ENCODE assay signal across 18 cellular contexts in genomic region chr14:92380131-92380530, GRCh38. TPM values are rescaled to one million over a fixed set of nuclear protein-coding genes. Genes with fewer than 3 reads are reported as not detected.
DNase-seq lines count a peak whose midpoint lies in the region; ATAC-seq and TF ChIP-seq lines count a peak whose summit lies in the region.
"Had no signal": no experiment of that assay in that cellular context is flagged by ENCODE, and none has a peak within 500 bp of the region (broad histone marks: within the 10 kb centered on the region; RNA-seq: fewer than 3 reads in every experiment).

No MANE protein-coding gene starts in this region.

- no peak overlapping the region for H2AFZ ChIP-seq in H9 (ENCODE audit: low read length)
- H2AFZ ChIP-seq in neural progenitor cell (replicated peaks) = peak overlapping the region; percentile 47

- H4K20me1 ChIP-seq in H9 (ENCODE audit: control insufficient read depth, insufficient read depth, insufficient read length) (no peaks in the 10 kb centered on the region), neural progenitor cell (ENCODE audit: low read depth) (no peaks in the 10 kb centered on the region)
- H4K20me1 ChIP-seq: BLaER1 treated with 17β-estradiol and CSF1 and Interleukin-3, amounts not matched to agents 10 nM and 100 nM had no signal

- no CpG with 5 or more reads among the region's 10 CpGs for WGBS in H9 (ENCODE audit: extremely low coverage, insufficient read length, low lambda C conversion rate)

- no peak overlapping the region for H3T11ph ChIP-seq in H9 (ENCODE audit: low read length)

- DNase-seq in H9 (no peak), neural progenitor cell (ENCODE audit: low spot score) (peak; percentile 55), brain microvascular endothelial cell (no peak)
- no peak for DNase-seq in stimulated activated effector memory CD8-positive, alpha-beta T cell treated with anti-CD3 and anti-CD28 coated beads, Interleukin-12 subunit alpha, Interleukin-12 subunit beta, amount 100 ng/mL, for 72 hours (ENCODE audit: low spot score in 2 of 2)
- no peak for DNase-seq in activated naive CD4-positive, alpha-beta T cell (lab: John Stamatoyannopoulos, UW)
- DNase-seq in central memory CD4-positive, alpha-beta T cell = no peak
- DNase-seq: 8988T; Calu3; CD8-positive, alpha-beta T cell; DMS79 treated with DMSO at 0.1 percent for 48 hours; GF-D8 had no signal

- H3K23ac ChIP-seq in H9 (ENCODE audit: insufficient read length, low read depth, low read length) = no peak overlapping the region

- H3K4me3 ChIP-seq in neural progenitor cell = no peak overlapping the region
- H3K4me3 ChIP-seq in brain microvascular endothelial cell (ENCODE audit: low read depth, low read length) = no peak overlapping the region
- H3K4me3 ChIP-seq: BLaER1 treated with 17β-estradiol and CSF1 and Interleukin-3, amounts not matched to agents 10 nM and 100 nM; GM12878; HAP-1 had no signal

- no peak overlapping the region for H2AK5ac ChIP-seq in H9 (ENCODE audit: insufficient read length, low read length)

- no peak overlapping the region for H2BK5ac ChIP-seq in H9 (ENCODE audit: insufficient read length, low read length)

- no peak overlapping the region for H3K4me2 ChIP-seq in H9 (ENCODE audit: insufficient read depth, insufficient read length, low read length)
- H3K4me2 ChIP-seq in neural progenitor cell = no peak overlapping the region
- H3K4me2 ChIP-seq: BLaER1 treated with 17β-estradiol and CSF1 and Interleukin-3, amounts not matched to agents 10 nM and 100 nM had no signal

- no peaks in the 10 kb centered on the region for H3K36me3 ChIP-seq in neural progenitor cell
- H3K36me3 ChIP-seq in brain microvascular endothelial cell (replicated peaks) = no peaks in the 10 kb centered on the region
- H3K36me3 ChIP-seq: BLaER1 treated with 17β-estradiol and CSF1 and Interleukin-3, amounts not matched to agents 10 nM and 100 nM; HAP-1 had no signal

- no peak overlapping the region for H4K5ac ChIP-seq in H9 (ENCODE audit: insufficient read length, low read depth, low read length)

- no peaks in the 10 kb centered on the region for H3F3A ChIP-seq in neural progenitor cell (ENCODE audit: low read depth)

- H3K4me1 ChIP-seq in H9 (ENCODE audit: insufficient read depth, low read length) (no peaks in the 10 kb centered on the region), neural progenitor cell (no peaks in the 10 kb centered on the region)
- H3K4me1 ChIP-seq: HAP-1 had no signal

- H3K4me3 Mint-ChIP-seq in H9 = no peak overlapping the region
- no peak overlapping the region for H3K4me3 Mint-ChIP-seq in brain
- H3K4me3 Mint-ChIP-seq in neural progenitor cell = no peak overlapping the region
- no peak overlapping the region for H3K4me3 Mint-ChIP-seq in stimulated activated effector memory CD8-positive, alpha-beta T cell treated with anti-CD3 and anti-CD28 coated beads, Interleukin-12 subunit alpha, Interleukin-12 subunit beta, amount 100 ng/mL, for 72 hours
- H3K4me3 Mint-ChIP-seq: B cell; CD8-positive, alpha-beta T cell had no signal

- no peak overlapping the region for H3K14ac ChIP-seq in H9 (ENCODE audit: insufficient read depth, low read length)

- in situ Hi-C loops in brain microvascular endothelial cell (cut with HindIII; ENCODE audit: low pct_ligation_motif_present, low sequenced_read_pairs) = no loop called here

- H2BK12ac ChIP-seq in H9 (ENCODE audit: insufficient read length, low read depth, low read length) = no peak overlapping the region

- no peak overlapping the region for H2BK120ac ChIP-seq in H9 (ENCODE audit: low read depth, low read length, poor library complexity, severe bottlenecking)

- H3K4me1 Mint-ChIP-seq in H9 (peaks cover 14 to 30% of the 10 kb centered on the region in 2 experiments), brain (peaks cover 21% of the 10 kb centered on the region), neural progenitor cell (peaks cover 10% of the 10 kb centered on the region)
- H3K4me1 Mint-ChIP-seq in stimulated activated effector memory CD8-positive, alpha-beta T cell treated with anti-CD3 and anti-CD28 coated beads, Interleukin-12 subunit alpha, Interleukin-12 subunit beta, amount 100 ng/mL, for 72 hours = peaks cover 7% of the 10 kb centered on the region
- H3K4me1 Mint-ChIP-seq: B cell had no signal

- H3K79me1 ChIP-seq in H9 (ENCODE audit: insufficient read depth, low read depth, low read length, poor library complexity, severe bottlenecking) = no peaks in the 10 kb centered on the region

- H3K9me3 ChIP-seq in H9 (ENCODE audit: control insufficient read depth, low read depth, low read length) = no peaks in the 10 kb centered on the region
- no peaks in the 10 kb centered on the region for H3K9me3 ChIP-seq in neural progenitor cell (ENCODE audit: low read depth)
- H3K9me3 ChIP-seq: BLaER1 treated with 17β-estradiol and CSF1 and Interleukin-3, amounts not matched to agents 10 nM and 100 nM; HAP-1 had no signal

- H3K27ac ChIP-seq in H9 (ENCODE audit: insufficient read length, low read depth, low read length) (no peak overlapping the region), neural progenitor cell (no peak overlapping the region), brain microvascular endothelial cell (no peak overlapping the region)
- H3K27ac ChIP-seq: BLaER1 treated with 17β-estradiol and CSF1 and Interleukin-3, amounts not matched to agents 10 nM and 100 nM had no signal

- H3K18ac ChIP-seq in H9 (ENCODE audit: insufficient read length, low read depth, low read length) = peak overlapping the region; percentile 38

- no peak overlapping the region for H3K27ac Mint-ChIP-seq in H9
- H3K27ac Mint-ChIP-seq in brain = peak overlapping the region in 3 of 5 experiments; percentile 21 to 85 (median 60)
- peak overlapping the region; percentile 59 for H3K27ac Mint-ChIP-seq in neural progenitor cell
- peak overlapping the region; percentile 48 for H3K27ac Mint-ChIP-seq in stimulated activated effector memory CD8-positive, alpha-beta T cell treated with anti-CD3 and anti-CD28 coated beads, Interleukin-12 subunit alpha, Interleukin-12 subunit beta, amount 100 ng/mL, for 72 hours
- H3K27ac Mint-ChIP-seq: B cell; CD8-positive, alpha-beta T cell had no signal

- H3K79me2 ChIP-seq in H9 (ENCODE audit: insufficient read depth, low read length) = no peaks in the 10 kb centered on the region
- H3K79me2 ChIP-seq in neural progenitor cell (ENCODE audit: low read depth) = no peaks in the 10 kb centered on the region

- peak overlapping the region; percentile 9 for H4K8ac ChIP-seq in H9 (replicated peaks; ENCODE audit: insufficient read length, low read depth, low read length)

- no peaks in the 10 kb centered on the region for H3K23me2 ChIP-seq in H9 (ENCODE audit: insufficient read length, low read depth, low read length, poor library complexity, severe bottlenecking)

- H4K91ac ChIP-seq in H9 (ENCODE audit: insufficient read length, low read depth, low read length) = no peak overlapping the region

- H3K27me3 ChIP-seq in H9 (ENCODE audit: insufficient read depth, low read length) = no peaks in the 10 kb centered on the region
- no peaks in the 10 kb centered on the region for H3K27me3 ChIP-seq in neural progenitor cell
- H3K27me3 ChIP-seq in brain microvascular endothelial cell (replicated peaks) = no peaks in the 10 kb centered on the region
- H3K27me3 ChIP-seq: BLaER1 treated with 17β-estradiol and CSF1 and Interleukin-3, amounts not matched to agents 10 nM and 100 nM had no signal

- H3K9me3 Mint-ChIP-seq in H9 = no peaks in the 10 kb centered on the region
- H3K9me3 Mint-ChIP-seq in brain = peaks cover 0 to 10% (median 0%) of the 10 kb centered on the region in 5 experiments
- H3K9me3 Mint-ChIP-seq in neural progenitor cell = peaks cover 2% of the 10 kb centered on the region
- no peaks in the 10 kb centered on the region for H3K9me3 Mint-ChIP-seq in stimulated activated effector memory CD8-positive, alpha-beta T cell treated with anti-CD3 and anti-CD28 coated beads, Interleukin-12 subunit alpha, Interleukin-12 subunit beta, amount 100 ng/mL, for 72 hours
- H3K9me3 Mint-ChIP-seq: CD8-positive, alpha-beta T cell had no signal

- H3K9ac ChIP-seq in H9 (ENCODE audit: extremely low read depth, insufficient read length, low read length) (no peak overlapping the region), neural progenitor cell (no peak overlapping the region)
- H3K9ac ChIP-seq: BLaER1 treated with 17β-estradiol and CSF1 and Interleukin-3, amounts not matched to agents 10 nM and 100 nM had no signal

- no peak for ATAC-seq in stimulated activated effector memory CD8-positive, alpha-beta T cell treated with anti-CD3 and anti-CD28 coated beads, Interleukin-12 subunit alpha, Interleukin-12 subunit beta, amount 100 ng/mL, for 72 hours
- ATAC-seq: CD8-positive, alpha-beta T cell; GM12878; HepG2 had no signal

- TF ChIP-seq CTCF in H9 (conservative IDR thresholded peaks at IDR 0.05) = no peak
- TF ChIP-seq CTCF in brain (conservative IDR thresholded peaks at IDR 0.05) = no peak
- TF ChIP-seq CTCF in neural progenitor cell (IDR thresholded peaks at IDR 0.05) = no peak
- no peak for TF ChIP-seq CTCF in brain microvascular endothelial cell (IDR thresholded peaks at IDR 0.05; ENCODE audit: low read depth, low read length, missing control alignments)

- H3K36me3 Mint-ChIP-seq in H9 (ENCODE audit: insufficient read depth in 1 of 3, low read depth in 3 of 3) (no peaks in the 10 kb centered on the region), brain (no peaks in the 10 kb centered on the region), neural progenitor cell (no peaks in the 10 kb centered on the region)
- no peaks in the 10 kb centered on the region for H3K36me3 Mint-ChIP-seq in stimulated activated effector memory CD8-positive, alpha-beta T cell treated with anti-CD3 and anti-CD28 coated beads, Interleukin-12 subunit alpha, Interleukin-12 subunit beta, amount 100 ng/mL, for 72 hours
- H3K36me3 Mint-ChIP-seq: CD8-positive, alpha-beta T cell had no signal

- H3K56ac ChIP-seq in H9 (ENCODE audit: insufficient read length, low read depth, low read length) = no peak overlapping the region

- H2BK20ac ChIP-seq in H9 (ENCODE audit: low read depth, low read length, poor library complexity, severe bottlenecking) = no peak overlapping the region

- H3K27me3 Mint-ChIP-seq in H9 (ENCODE audit: low read depth) (no peaks in the 10 kb centered on the region; the same call in 1 of the 2 replicates), brain (peaks cover 8% of the 10 kb centered on the region), neural progenitor cell (ENCODE audit: insufficient read depth, low read depth) (peaks cover 13% of the 10 kb centered on the region)

- H3K4ac ChIP-seq in H9 (ENCODE audit: low read depth, low read length) = no peak overlapping the region

- H2BK15ac ChIP-seq in H9 (ENCODE audit: low read depth, low read length) = no peak overlapping the region

RNA-seq across cellular contexts. Expression of gene SLC24A4, which starts 57.2 kb away (rescaled TPM):
- total RNA-seq in H9 (2021) (0.22 and 0.24 TPM in 2 replicates), neural progenitor cell (ENCODE audit: low replicate concordance) (0.15 and 0.73 TPM in 2 replicates)
- polyA plus RNA-seq in brain (ENCODE audit: insufficient read depth, low read depth, low replicate concordance) = 1.2 TPM
- total RNA-seq: B cell, Calu3, HepG2 had no signal
- polyA plus RNA-seq: AG04450, HepG2 had no signal

Comparison
In these comparisons a context has a peak if more than half of its experiments do, and no peak if none do; other contexts are left out.
1. H3K27ac Mint-ChIP-seq: peak in brain (3 of 5), neural progenitor cell (single experiment) and stimulated activated effector memory CD8-positive, alpha-beta T cell treated with anti-CD3 and anti-CD28 coated beads, Interleukin-12 subunit alpha, Interleukin-12 subunit beta, amount 100 ng/mL, for 72 hours (single experiment); none in H9 (0 of 3).